ENCODE assay signal across 22 cellular contexts in the genomic region with DNA sequence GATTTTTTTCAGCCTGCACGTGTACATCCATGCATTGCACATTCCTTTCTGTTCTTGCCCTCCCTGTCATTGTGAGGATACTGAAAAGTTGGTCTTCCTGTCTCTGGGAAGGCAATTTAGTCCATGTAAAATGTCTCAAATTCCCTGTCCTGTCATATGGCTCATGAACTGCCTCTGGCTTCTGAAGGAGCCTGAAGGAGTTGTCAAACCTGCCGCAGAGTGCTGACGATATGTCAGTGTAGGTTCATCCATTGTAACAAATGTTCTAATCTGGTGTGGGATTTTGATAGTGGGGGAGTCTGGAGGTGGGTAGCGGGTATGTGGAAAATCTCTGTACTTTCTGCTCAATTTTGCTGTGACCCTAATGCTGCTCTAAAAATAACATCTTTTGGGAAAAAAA.
"Had no signal": no experiment of that assay in that cellular context is flagged by ENCODE, and none has a peak within 500 bp of the region (broad histone marks: within the 10 kb centered on the region; RNA-seq: fewer than 3 reads in every experiment).

No MANE protein-coding gene starts in this region.

- H3K27ac Mint-ChIP-seq: activated naive CD4-positive, alpha-beta T cell treated with anti-CD3 and anti-CD28 coated beads, Interleukin-2, amount 50 U/mL, for 24 hours; natural killer cell; stimulated activated memory B cell treated with anti-CD40 and anti-IgM and Interleukin-4, amounts not matched to agents 10 μg/mL and 1 μg/mL and 100 μg/mL, for 72 hours had no signal

- H3K4me1 ChIP-seq: adrenal gland, testis had no signal

- H3K4me1 Mint-ChIP-seq: central memory CD8-positive, alpha-beta T cell; natural killer cell; stimulated activated memory B cell treated with anti-CD40 and anti-IgM and Interleukin-4, amounts not matched to agents 10 μg/mL and 1 μg/mL and 100 μg/mL, for 72 hours had no signal

- H3K4me3 ChIP-seq: adrenal gland, coronary artery, pancreas, right lobe of liver, skin epidermis, stomach, testis had no signal

- DNase-seq: activated gamma-delta T cell treated with Interleukin-2 at 50 U/mL for 16 hours; activated T-cell treated with anti-CD3 and anti-CD28 coated beads, Interleukin-2, amount 50 U/mL, for 1 hour; adrenal gland; hippocampal formation; kidney glomerular epithelial cell; left ventricle myocardium superior; mammary epithelial cell; midbrain; natural killer cell; pancreas; right lobe of liver; stimulated activated CD4-positive, alpha-beta T cell treated with anti-CD3 and anti-CD28 coated beads, Interleukin-15, amount 100 ng/mL, for 24 hours; stomach; T-helper 1 cell; testis had no signal

- H3K9me3 ChIP-seq: adrenal gland, neutrophil, pancreas, right lobe of liver, stomach, testis had no signal

- H3K36me3 Mint-ChIP-seq: natural killer cell had no signal

- H3K9me3 Mint-ChIP-seq: activated naive CD4-positive, alpha-beta T cell treated with anti-CD3 and anti-CD28 coated beads, Interleukin-2, amount 50 U/mL, for 24 hours; central memory CD8-positive, alpha-beta T cell; natural killer cell; stimulated activated memory B cell treated with anti-CD40 and anti-IgM and Interleukin-4, amounts not matched to agents 10 μg/mL and 1 μg/mL and 100 μg/mL, for 72 hours had no signal

- H3K27me3 ChIP-seq: adrenal gland, neutrophil, pancreas, right lobe of liver, stomach, testis had no signal

- ATAC-seq: left ventricle myocardium superior; natural killer cell; pancreas; right lobe of liver; stimulated activated memory B cell treated with anti-CD40 and anti-IgM and Interleukin-4, amounts not matched to agents 10 μg/mL and 1 μg/mL and 100 μg/mL, for 72 hours had no signal

- H3K4me3 Mint-ChIP-seq: activated naive CD4-positive, alpha-beta T cell treated with anti-CD3 and anti-CD28 coated beads, Interleukin-2, amount 50 U/mL, for 24 hours; central memory CD8-positive, alpha-beta T cell; natural killer cell; stimulated activated memory B cell treated with anti-CD40 and anti-IgM and Interleukin-4, amounts not matched to agents 10 μg/mL and 1 μg/mL and 100 μg/mL, for 72 hours had no signal

- H3K27ac ChIP-seq: adrenal gland, epithelial cell of prostate, neutrophil, pancreas, right lobe of liver, skin epidermis, testis had no signal

- H3K27me3 Mint-ChIP-seq: activated naive CD4-positive, alpha-beta T cell treated with anti-CD3 and anti-CD28 coated beads, Interleukin-2, amount 50 U/mL, for 24 hours; central memory CD8-positive, alpha-beta T cell; stimulated activated memory B cell treated with anti-CD40 and anti-IgM and Interleukin-4, amounts not matched to agents 10 μg/mL and 1 μg/mL and 100 μg/mL, for 72 hours had no signal
